In the genomic region with DNA sequence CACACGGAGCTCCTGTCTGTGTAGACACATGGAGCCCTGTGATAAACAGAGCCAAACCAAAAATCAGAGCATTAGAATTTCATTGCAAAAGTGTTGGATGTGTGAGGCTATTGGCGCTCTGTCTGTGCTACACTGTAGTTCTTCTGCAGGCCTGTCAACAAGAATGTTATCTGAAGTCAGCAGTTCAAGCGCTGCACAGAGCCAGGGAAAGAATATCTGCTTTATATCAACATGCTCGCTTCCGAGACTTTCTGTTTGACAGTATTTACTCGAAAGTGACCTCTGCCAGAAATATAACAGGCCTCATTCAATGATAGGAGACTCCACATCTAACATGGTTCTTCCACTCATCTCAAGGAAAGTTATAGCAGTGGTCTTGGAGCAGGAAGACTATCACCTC, we compare ENCODE assay signal across 1 cellular context.
TF ChIP-seq lines count a peak whose summit lies in the region.

No MANE protein-coding gene starts in this region.

TF ChIP-seq in SK-N-SH, 30 proteins besides CTCF, POLR2A, EP300 and RAD21 (continued from another document):
- TF ChIP-seq, protein P1, sequence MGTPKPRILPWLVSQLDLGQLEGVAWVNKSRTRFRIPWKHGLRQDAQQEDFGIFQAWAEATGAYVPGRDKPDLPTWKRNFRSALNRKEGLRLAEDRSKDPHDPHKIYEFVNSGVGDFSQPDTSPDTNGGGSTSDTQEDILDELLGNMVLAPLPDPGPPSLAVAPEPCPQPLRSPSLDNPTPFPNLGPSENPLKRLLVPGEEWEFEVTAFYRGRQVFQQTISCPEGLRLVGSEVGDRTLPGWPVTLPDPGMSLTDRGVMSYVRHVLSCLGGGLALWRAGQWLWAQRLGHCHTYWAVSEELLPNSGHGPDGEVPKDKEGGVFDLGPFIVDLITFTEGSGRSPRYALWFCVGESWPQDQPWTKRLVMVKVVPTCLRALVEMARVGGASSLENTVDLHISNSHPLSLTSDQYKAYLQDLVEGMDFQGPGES (IDR thresholded peaks at IDR 0.05; ENCODE audit: low read depth, low read length): no peak
- TF ChIP-seq MEF2A (IDR thresholded peaks at IDR 0.05; ENCODE audit: borderline replicate concordance, low read depth) (no peak), PBX3 (IDR thresholded peaks at IDR 0.05) (no peak), JUND (IDR thresholded peaks at IDR 0.05) (no peak), FOXM1 (IDR thresholded peaks at IDR 0.05; ENCODE audit: low read depth) (no peak), GATA2 (CRISPR knock-in tag; IDR thresholded peaks at IDR 0.05) (peak; percentile 86), YY1 (IDR thresholded peaks at IDR 0.05; ENCODE audit: low read depth) (no peak), POLR2AphosphoS5 (IDR thresholded peaks at IDR 0.05; ENCODE audit: low read depth, low read length) (no peak), NFIC (IDR thresholded peaks at IDR 0.05; ENCODE audit: borderline replicate concordance) (no peak), ZBTB33 (IDR thresholded peaks at IDR 0.05; ENCODE audit: borderline replicate concordance, low read depth) (no peak), SIN3A (IDR thresholded peaks at IDR 0.05; ENCODE audit: borderline replicate concordance, low read depth, low read length) (no peak), RFX5 (IDR thresholded peaks at IDR 0.05; ENCODE audit: low read length) (no peak), TAF1 (IDR thresholded peaks at IDR 0.05; ENCODE audit: borderline replicate concordance, low read depth, low read length) (no peak), REST (IDR thresholded peaks at IDR 0.05; ENCODE audit: low read depth, low read length) (no peak), FOXJ3 (CRISPR knock-in tag; IDR thresholded peaks at IDR 0.05) (peak; percentile 93), MXI1 (IDR thresholded peaks at IDR 0.05; ENCODE audit: low read depth, low read length) (peak; percentile 62), SMC3 (IDR thresholded peaks at IDR 0.05; ENCODE audit: low read depth, low read length) (no peak), RCOR1 (IDR thresholded peaks at IDR 0.05; ENCODE audit: low read length) (peak; percentile 97), TEAD4 (IDR thresholded peaks at IDR 0.05; ENCODE audit: borderline replicate concordance, insufficient read depth) (no peak), GABPA (IDR thresholded peaks at IDR 0.05; ENCODE audit: low read depth) (no peak), TCF12 (IDR thresholded peaks at IDR 0.05) (peak; percentile 71), ELF1 (IDR thresholded peaks at IDR 0.05) (no peak), CHD2 (IDR thresholded peaks at IDR 0.05; ENCODE audit: low read length, partially characterized antibody) (peak; percentile 79), EZH2phosphoT487 (IDR thresholded peaks at IDR 0.05; ENCODE audit: borderline replicate concordance, low read depth) (no peak)
- TF ChIP-seq, protein P2, sequence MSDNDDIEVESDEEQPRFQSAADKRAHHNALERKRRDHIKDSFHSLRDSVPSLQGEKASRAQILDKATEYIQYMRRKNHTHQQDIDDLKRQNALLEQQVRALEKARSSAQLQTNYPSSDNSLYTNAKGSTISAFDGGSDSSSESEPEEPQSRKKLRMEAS (IDR thresholded peaks at IDR 0.05; ENCODE audit: low read depth): no peak
- TF ChIP-seq, protein P3, sequence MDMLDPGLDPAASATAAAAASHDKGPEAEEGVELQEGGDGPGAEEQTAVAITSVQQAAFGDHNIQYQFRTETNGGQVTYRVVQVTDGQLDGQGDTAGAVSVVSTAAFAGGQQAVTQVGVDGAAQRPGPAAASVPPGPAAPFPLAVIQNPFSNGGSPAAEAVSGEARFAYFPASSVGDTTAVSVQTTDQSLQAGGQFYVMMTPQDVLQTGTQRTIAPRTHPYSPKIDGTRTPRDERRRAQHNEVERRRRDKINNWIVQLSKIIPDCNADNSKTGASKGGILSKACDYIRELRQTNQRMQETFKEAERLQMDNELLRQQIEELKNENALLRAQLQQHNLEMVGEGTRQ (IDR thresholded peaks at IDR 0.05; ENCODE audit: borderline replicate concordance, low read depth, low read length): no peak
- TF ChIP-seq, protein P4, sequence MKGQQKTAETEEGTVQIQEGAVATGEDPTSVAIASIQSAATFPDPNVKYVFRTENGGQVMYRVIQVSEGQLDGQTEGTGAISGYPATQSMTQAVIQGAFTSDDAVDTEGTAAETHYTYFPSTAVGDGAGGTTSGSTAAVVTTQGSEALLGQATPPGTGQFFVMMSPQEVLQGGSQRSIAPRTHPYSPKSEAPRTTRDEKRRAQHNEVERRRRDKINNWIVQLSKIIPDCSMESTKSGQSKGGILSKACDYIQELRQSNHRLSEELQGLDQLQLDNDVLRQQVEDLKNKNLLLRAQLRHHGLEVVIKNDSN (IDR thresholded peaks at IDR 0.05; ENCODE audit: borderline replicate concordance, low read depth): no peak
